15 cellular contexts compared by ENCODE assay signal in the genomic region with DNA sequence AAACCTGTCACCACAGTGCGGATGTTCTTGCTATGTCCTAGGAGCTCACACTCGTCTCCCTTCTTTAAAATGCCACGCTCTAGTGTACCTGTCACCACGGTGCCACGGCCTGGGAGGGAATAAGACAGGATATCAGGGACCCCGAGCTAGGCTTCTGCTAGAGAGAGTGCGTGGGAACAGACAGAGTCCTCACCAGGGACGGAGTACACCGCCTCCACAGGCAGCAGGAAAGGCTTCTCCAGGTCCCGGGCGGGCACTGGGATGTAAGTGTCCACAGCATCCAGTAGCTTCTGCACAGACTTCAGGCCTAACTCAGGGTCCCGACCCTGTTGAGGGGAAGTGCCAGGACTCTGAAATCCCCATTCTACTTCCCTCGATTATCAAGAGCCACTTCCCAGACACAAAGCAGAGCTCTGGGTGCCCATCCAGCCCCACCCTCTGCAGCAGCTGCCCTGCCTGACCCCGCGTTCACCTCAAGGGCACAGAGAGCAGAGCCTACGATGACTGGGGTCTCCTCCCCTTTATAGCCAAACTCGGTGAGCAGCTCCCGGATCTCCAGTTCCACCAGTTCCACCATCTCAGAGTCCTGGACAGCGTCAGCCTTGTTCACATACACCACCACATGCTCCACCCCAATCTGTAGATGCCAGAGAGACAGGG. TPM values are rescaled to one million over a fixed set of nuclear protein-coding genes. Genes with fewer than 3 reads are reported as not detected.
A peak's percentile ranks its signal among the peaks of the same experiment; 100 is the strongest.
DNase-seq lines count a peak whose midpoint lies in the region; ATAC-seq, FAIRE-seq and TF ChIP-seq lines count a peak whose summit lies in the region.
"Had no signal": no experiment of that assay in that cellular context is flagged by ENCODE, and none has a peak within 500 bp of the region (broad histone marks: within the 10 kb centered on the region; RNA-seq: fewer than 3 reads in every experiment).

No MANE protein-coding gene starts in this region.

- H2AFZ ChIP-seq in MM.1S (ENCODE audit: low read length) (no peak overlapping the region), GM12878 (ENCODE audit: control insufficient read depth, low read depth, low read length) (no peak overlapping the region), neuronal stem cell (ENCODE audit: low read length) (no peak overlapping the region)

- H3K9me3 ChIP-seq in MM.1S (replicated peaks; ENCODE audit: insufficient read depth, low read length) (no peaks in the 10 kb centered on the region), GM12878 (replicated peaks; ENCODE audit: control insufficient read depth, insufficient read depth, low read length) (no peaks in the 10 kb centered on the region), neuronal stem cell (replicated peaks in 1 of 2; ENCODE audit: control insufficient read depth in 2 of 2, insufficient read depth in 1 of 2, low read depth in 1 of 2, low read length in 2 of 2) (no peaks in the 10 kb centered on the region)
- H3K9me3 ChIP-seq: ascending aorta, SJSA1, thyroid gland had no signal

- no peak overlapping the region for H3K27ac ChIP-seq in MM.1S (ENCODE audit: low read length)
- H3K27ac ChIP-seq in GM12878 (ENCODE audit: control insufficient read depth, insufficient read depth): no peak overlapping the region
- H3K27ac ChIP-seq in neuronal stem cell (replicated peaks; ENCODE audit: low read length): no peak overlapping the region
- H3K27ac ChIP-seq: ascending aorta, SJSA1, thyroid gland had no signal

- intact Hi-C loops in GM12878 (cut with micrococcal nuclease; ENCODE audit: unreplicated experiment): no loop called here

- SMC1A ChIA-PET in GM12878 (lab: Charles Lee; ENCODE audit: uncharacterized antibody, unreplicated experiment): interaction anchor here (1.0 to 4.1 kb wide), 5 partner anchors 12 to 101 kb away, joined by 3 to 17 read pairs (median 3); partner anchors contain the start of gene SH2B1

- no peak for DNase-seq in activated CD4-positive, alpha-beta T cell treated with anti-CD3 and anti-CD28 coated beads, Interleukin-2, amount 10 ng/mL, durations not matched to agents 7 days and 5 days
- DNase-seq in activated CD4-positive, alpha-beta T cell treated with anti-CD3 and anti-CD28 coated beads for 48 hours: no peak
- DNase-seq in MM.1S (no peak), GM12878 (ENCODE audit: low read depth, low spot score) (no peak), neuronal stem cell (ENCODE audit: low spot score) (no peak), COLO668 (lab: John Stamatoyannopoulos, UW; ENCODE audit: unreplicated experiment) (no peak), erythroblast (lab: John Stamatoyannopoulos, UW) (no peak)
- DNase-seq: activated CD4-positive, alpha-beta T cell treated with anti-CD3 and anti-CD28 coated beads, Interleukin-2, amount 50 U/mL, for 48 hours; NCI-H1105 treated with DMSO at 0.1 percent for 48 hours; NCI-H524; thyroid gland had no signal

- H2BK5ac ChIP-seq in neuronal stem cell (ENCODE audit: low read length): no peak overlapping the region

- no peak overlapping the region for H3K23ac ChIP-seq in neuronal stem cell (ENCODE audit: low read depth, low read length, poor library complexity)

- no peak overlapping the region for H3K14ac ChIP-seq in neuronal stem cell (ENCODE audit: low read length)

- H4K91ac ChIP-seq in neuronal stem cell (ENCODE audit: low read depth, low read length, poor library complexity): no peak overlapping the region

- RAD21 ChIA-PET in GM12878 (lab: Charles Lee; ENCODE audit: unreplicated experiment): interaction anchor here (1.1 kb wide), 1 partner anchor 100 kb away, joined by 4 read pairs; no protein-coding TSS in a partner anchor

- H2BK15ac ChIP-seq in neuronal stem cell (ENCODE audit: low read length): no peak overlapping the region

- no peak overlapping the region for H2BK120ac ChIP-seq in neuronal stem cell (ENCODE audit: low read depth, low read length)

- TF ChIP-seq CTCF in MM.1S (IDR thresholded peaks at IDR 0.05; ENCODE audit: low read length) (no peak), GM12878 (IDR thresholded peaks at IDR 0.05 in 2 of 3, conservative IDR thresholded peaks at IDR 0.05 in 1 of 3; ENCODE audit: control insufficient read depth in 2 of 3, extremely low read depth in 1 of 3, insufficient read depth in 1 of 3, low read depth in 3 of 3, low read length in 3 of 3) (no peak)

- H3K27me3 Mint-ChIP-seq in activated CD4-positive, alpha-beta T cell treated with anti-CD3 and anti-CD28 coated beads, Interleukin-2, amount 10 ng/mL, durations not matched to agents 7 days and 5 days: no peaks in the 10 kb centered on the region

- peak overlapping the region; percentile 81; the same call in 1 of the 2 replicates for H3K4me2 ChIP-seq in MM.1S (ENCODE audit: low read depth, low read length)
- H3K4me2 ChIP-seq in GM12878 (ENCODE audit: control insufficient read depth, insufficient read depth): peak overlapping the region; percentile 90
- H3K4me2 ChIP-seq in neuronal stem cell (ENCODE audit: insufficient read depth, low read length, poor library complexity, severe bottlenecking): no peak overlapping the region

- no peak overlapping the region for H2BK12ac ChIP-seq in neuronal stem cell (ENCODE audit: low read length)

- BruUV-seq in GM12878 (replicated peaks; lab: Mats Ljungman, UMichigan): no TSS peak

- peak overlapping the region; percentile 37 for H3K4ac ChIP-seq in neuronal stem cell (ENCODE audit: low read length)

- H2AK5ac ChIP-seq in neuronal stem cell (ENCODE audit: low read depth, low read length): no peak overlapping the region

- no peak; the same call in 1 of the 2 replicates for TF ChIP-seq POLR2A in GM12878 (IDR thresholded peaks at IDR 0.05; ENCODE audit: low read depth, low read length)
- no peak for TF ChIP-seq POLR2A in erythroblast (IDR thresholded peaks at IDR 0.05; ENCODE audit: low read length)

- H3K27ac Mint-ChIP-seq in activated CD4-positive, alpha-beta T cell treated with anti-CD3 and anti-CD28 coated beads, Interleukin-2, amount 10 ng/mL, durations not matched to agents 7 days and 5 days: no peak overlapping the region

- no peaks in the 10 kb centered on the region for H3K9me2 ChIP-seq in MM.1S (replicated peaks; ENCODE audit: insufficient read depth, low read length)

- H3K4me1 Mint-ChIP-seq in activated CD4-positive, alpha-beta T cell treated with anti-CD3 and anti-CD28 coated beads, Interleukin-2, amount 10 ng/mL, durations not matched to agents 7 days and 5 days: peaks cover 35% of the 10 kb centered on the region

- H4K8ac ChIP-seq in neuronal stem cell (ENCODE audit: low read depth, low read length): no peak overlapping the region

- no peak for TF ChIP-seq EP300 in GM12878 (IDR thresholded peaks at IDR 0.05; ENCODE audit: borderline replicate concordance in 1 of 2, control insufficient read depth in 1 of 2, low read depth in 2 of 2, low read length in 2 of 2)

- peaks cover 39% of the 10 kb centered on the region for H3K79me2 ChIP-seq in MM.1S (ENCODE audit: low read length)
- peaks cover 23% of the 10 kb centered on the region for H3K79me2 ChIP-seq in GM12878 (ENCODE audit: control insufficient read depth, insufficient read depth, low read length)

- peaks cover 12% of the 10 kb centered on the region for H3K4me1 ChIP-seq in MM.1S (ENCODE audit: low read length)
- H3K4me1 ChIP-seq in GM12878 (ENCODE audit: control insufficient read depth, insufficient read depth, low read length): peaks cover 9% of the 10 kb centered on the region
- peaks cover 10 to 13% of the 10 kb centered on the region in 2 donors for H3K4me1 ChIP-seq in neuronal stem cell (ENCODE audit: control insufficient read depth in 2 of 2, insufficient read depth in 1 of 2, low read depth in 1 of 2, low read length in 2 of 2)

- no peaks in the 10 kb centered on the region for H3K9me3 Mint-ChIP-seq in activated CD4-positive, alpha-beta T cell treated with anti-CD3 and anti-CD28 coated beads, Interleukin-2, amount 10 ng/mL, durations not matched to agents 7 days and 5 days

- no peak overlapping the region for H3K18ac ChIP-seq in neuronal stem cell (ENCODE audit: low read length)

- ATAC-seq in GM12878 (no peak), GM18870 (IDR thresholded peaks at IDR 0.05; ENCODE audit: unreplicated experiment) (no peak)

- H4K20me1 ChIP-seq in MM.1S (ENCODE audit: insufficient read depth, low read length): no peaks in the 10 kb centered on the region
- H4K20me1 ChIP-seq in GM12878 (ENCODE audit: control insufficient read depth, insufficient read depth): no peaks in the 10 kb centered on the region

- H3K36me3 ChIP-seq in MM.1S (replicated peaks; ENCODE audit: insufficient read depth, low read length) (no peaks in the 10 kb centered on the region; the same call in 1 of the 2 replicates), GM12878 (ENCODE audit: control insufficient read depth in 2 of 2, insufficient read depth in 2 of 2, low read length in 1 of 2) (peaks cover 9 to 10% of the 10 kb centered on the region in 2 experiments), neuronal stem cell (replicated peaks in 1 of 2; ENCODE audit: control insufficient read depth in 2 of 2, insufficient read depth in 2 of 2, low read length in 2 of 2) (peaks cover 31 to 46% of the 10 kb centered on the region in 2 donors)

- peaks cover 33% of the 10 kb centered on the region for H3K36me3 Mint-ChIP-seq in activated CD4-positive, alpha-beta T cell treated with anti-CD3 and anti-CD28 coated beads, Interleukin-2, amount 10 ng/mL, durations not matched to agents 7 days and 5 days (ENCODE audit: low read depth)

- no peak for FAIRE-seq in GM12878 (lab: Jason Lieb, UNC)
- FAIRE-seq: endothelial cell of umbilical vein had no signal

- in situ Hi-C loops in GM12878 (cut with MboI): no loop called here

- no peak for TF ChIP-seq RAD21 in GM12878 (IDR thresholded peaks at IDR 0.05; ENCODE audit: insufficient read depth, low read depth, low read length)

- H3K4me3 Mint-ChIP-seq in activated CD4-positive, alpha-beta T cell treated with anti-CD3 and anti-CD28 coated beads, Interleukin-2, amount 10 ng/mL, durations not matched to agents 7 days and 5 days: peak overlapping the region; percentile 90

- peaks cover 2% of the 10 kb centered on the region for H3F3A ChIP-seq in MM.1S (ENCODE audit: insufficient read depth, low read length)

- CTCF ChIA-PET in activated CD4-positive, alpha-beta T cell treated with anti-CD3 and anti-CD28 coated beads, Interleukin-2, amount 10 ng/mL, durations not matched to agents 7 days and 5 days (lab: Charles Lee): interaction anchor here (0.6 to 2.8 kb wide), 6 partner anchors 9 to 144 kb away, joined by 3 to 12 read pairs (median 4); no protein-coding TSS in a partner anchor
- CTCF ChIA-PET in GM12878 (lab: Yijun Ruan, JAX): interaction anchor here (1.3 to 1.8 kb wide), 2 partner anchors 20 to 101 kb away, joined by 3 to 12 read pairs; no protein-coding TSS in a partner anchor

- POLR2A ChIA-PET in activated CD4-positive, alpha-beta T cell treated with anti-CD3 and anti-CD28 coated beads, Interleukin-2, amount 10 ng/mL, durations not matched to agents 7 days and 5 days (lab: Charles Lee): no interaction called here
- POLR2A ChIA-PET in GM12878 (lab: Charles Lee): interaction anchor here (1.0 kb wide), 1 partner anchor 16 kb away, joined by 3 read pairs; no protein-coding TSS in a partner anchor

- H3K4me3 ChIP-seq in MM.1S (ENCODE audit: low read length): no peak overlapping the region
- H3K4me3 ChIP-seq in GM12878: no peak overlapping the region
- H3K4me3 ChIP-seq in neuronal stem cell (ENCODE audit: low read length in 2 of 2): peak overlapping the region; percentile 24 to 100
- H3K4me3 ChIP-seq: thyroid gland had no signal

- peaks cover 17% of the 10 kb centered on the region for H3K79me1 ChIP-seq in neuronal stem cell (ENCODE audit: low read depth, low read length)

- 88% methylated on average over 19 of the region's 19 CpGs for WGBS in GM12878 (ENCODE audit: insufficient coverage, insufficient replicate concordance, low lambda C conversion rate, missing lambda C conversion rate)
- WGBS in neuronal stem cell (ENCODE audit: extremely low coverage in 2 of 2, insufficient read length in 2 of 2, insufficient replicate concordance in 1 of 2), 2 donors: no CpG with 5 or more reads among the region's 19 CpGs

- H3K27me3 ChIP-seq in MM.1S (replicated peaks; ENCODE audit: insufficient read depth, low read length) (no peaks in the 10 kb centered on the region), GM12878 (replicated peaks in 1 of 2; ENCODE audit: control insufficient read depth in 2 of 2, insufficient read depth in 2 of 2, low read length in 1 of 2) (no peaks in the 10 kb centered on the region), neuronal stem cell (ENCODE audit: control insufficient read depth in 3 of 3, insufficient read depth in 3 of 3, low read depth in 1 of 3, low read length in 3 of 3) (no peaks in the 10 kb centered on the region)
- H3K27me3 ChIP-seq: ascending aorta, SJSA1, thyroid gland had no signal

- H3K9ac ChIP-seq in MM.1S (ENCODE audit: low read length) (no peak overlapping the region), GM12878 (ENCODE audit: control insufficient read depth, insufficient read depth, low read length) (no peak overlapping the region; the same call in 1 of the 2 replicates), neuronal stem cell (ENCODE audit: low read depth, low read length, poor library complexity) (no peak overlapping the region)

RNA-seq across cellular contexts. Expression of gene TUFM, which starts 1.8 kb away (rescaled TPM):
- total RNA-seq in activated CD4-positive, alpha-beta T cell treated with anti-CD3 and anti-CD28 coated beads, Interleukin-2, amount 10 ng/mL, durations not matched to agents 7 days and 5 days: 100 to 1,000 TPM; 105 to 125 TPM
- 37.3 and 53.1 TPM in 2 replicates for total RNA-seq in GM12878 (2013; cell fraction: nucleolus; rRNA removed)
- 245 and 274 TPM in 2 replicates for total RNA-seq in GM12878 (2014; rRNA removed)
- total RNA-seq in GM12878 (2014; rRNA removed; fragmentation: Illumina TruSeq; extraction: Trizol): 145 and 161 TPM in 2 replicates
- 258 and 260 TPM in 2 replicates for total RNA-seq in GM12878 (2021)
- 101 TPM for polyA plus RNA-seq in GM12878 (2011; ENCODE audit: low read depth)
- 68.9 and 117 TPM in 2 replicates for polyA plus RNA-seq in GM12878 (2011; rRNA removed)
- polyA plus RNA-seq in GM12878 (2011; cell fraction: cytosol; rRNA removed): 134 and 152 TPM in 2 replicates
- 285 and 312 TPM in 2 replicates for polyA plus RNA-seq in GM12878 (2011; cell fraction: nucleus; rRNA removed)
- polyA plus RNA-seq in GM12878 (2012): 141 and 149 TPM in 2 replicates
- 92.2 and 172 TPM in 2 replicates for polyA plus RNA-seq in GM12878 (2014; fragmentation: Illumina TruSeq; extraction: Trizol)
- polyA plus RNA-seq in GM12878 (2014; fragmentation: Nextera tagmentation; extraction: Ambion mirVana): 100 to 1,000 TPM in 1 of 2 experiments, 10 to 100 TPM in 1; 23.4 to 101 TPM
- polyA plus RNA-seq in GM12878 (2014; rRNA removed): 191 and 231 TPM in 2 replicates
- polyA plus RNA-seq in GM12878 (2016; fragmentation: Nextera tagmentation; extraction: Ambion mirVana): 100 to 1,000 TPM; 336 to 354 TPM
- polyA minus RNA-seq in GM12878 (2011; rRNA and poly(A)+ RNA removed): 44.5 and 58.9 TPM in 2 replicates
- polyA minus RNA-seq in GM12878 (2011; cell fraction: cytosol; rRNA and poly(A)+ RNA removed): 42.5 and 43.7 TPM in 2 replicates
- polyA minus RNA-seq in GM12878 (2011; cell fraction: nucleus; rRNA and poly(A)+ RNA removed): 27.7 and 43.2 TPM in 2 replicates
- 121 TPM for polyA plus RNA-seq in neuronal stem cell (2013, experiment 1 of 2)
- 119 TPM for polyA plus RNA-seq in neuronal stem cell (2013, experiment 2 of 2)

RNA-seq across cellular contexts. Expression of gene SH2B1, which starts 19.3 kb away (rescaled TPM):
- 10 to 100 TPM; 62.6 to 66.6 TPM for total RNA-seq in activated CD4-positive, alpha-beta T cell treated with anti-CD3 and anti-CD28 coated beads, Interleukin-2, amount 10 ng/mL, durations not matched to agents 7 days and 5 days
- 35.6 and 42.0 TPM in 2 replicates for total RNA-seq in GM12878 (2013; cell fraction: nucleolus; rRNA removed)
- 18.4 and 18.5 TPM in 2 replicates for total RNA-seq in GM12878 (2014; rRNA removed)
- total RNA-seq in GM12878 (2014; rRNA removed; fragmentation: Illumina TruSeq; extraction: Trizol): 9.8 and 10.6 TPM in 2 replicates
- 34.9 and 42.1 TPM in 2 replicates for total RNA-seq in GM12878 (2021)
- 20.4 TPM for polyA plus RNA-seq in GM12878 (2011; ENCODE audit: low read depth)
- 6.7 and 17.8 TPM in 2 replicates for polyA plus RNA-seq in GM12878 (2011; rRNA removed)
- polyA plus RNA-seq in GM12878 (2011; cell fraction: cytosol; rRNA removed): 18.5 and 24.5 TPM in 2 replicates
- polyA plus RNA-seq in GM12878 (2011; cell fraction: nucleus; rRNA removed): 252 and 297 TPM in 2 replicates
- polyA plus RNA-seq in GM12878 (2012): 23.9 and 37.6 TPM in 2 replicates
- 9.9 and 16.6 TPM in 2 replicates for polyA plus RNA-seq in GM12878 (2014; fragmentation: Illumina TruSeq; extraction: Trizol)
- under 1 TPM; 0.18 to 0.46 TPM for polyA plus RNA-seq in GM12878 (2014; fragmentation: Nextera tagmentation; extraction: Ambion mirVana)
- polyA plus RNA-seq in GM12878 (2014; rRNA removed): 34.9 and 44.3 TPM in 2 replicates
- 1 to 10 TPM; 6.0 to 6.8 TPM for polyA plus RNA-seq in GM12878 (2016; fragmentation: Nextera tagmentation; extraction: Ambion mirVana)
- 2.6 and 11.2 TPM in 2 replicates for polyA minus RNA-seq in GM12878 (2011; rRNA and poly(A)+ RNA removed)
- polyA minus RNA-seq in GM12878 (2011; cell fraction: cytosol; rRNA and poly(A)+ RNA removed): 6.8 and 8.7 TPM in 2 replicates
- polyA minus RNA-seq in GM12878 (2011; cell fraction: nucleus; rRNA and poly(A)+ RNA removed): 19.3 and 28.2 TPM in 2 replicates
- polyA plus RNA-seq in neuronal stem cell (2013, experiment 1 of 2): 37.2 TPM
- polyA plus RNA-seq in neuronal stem cell (2013, experiment 2 of 2): 36.9 TPM

RNA-seq across cellular contexts. Expression of gene ATXN2L, which starts 21.6 kb away (rescaled TPM):
- total RNA-seq in activated CD4-positive, alpha-beta T cell treated with anti-CD3 and anti-CD28 coated beads, Interleukin-2, amount 10 ng/mL, durations not matched to agents 7 days and 5 days: 100 to 1,000 TPM; 257 to 265 TPM
- 161 and 186 TPM in 2 replicates for total RNA-seq in GM12878 (2013; cell fraction: nucleolus; rRNA removed)
- total RNA-seq in GM12878 (2014; rRNA removed): 36.7 and 47.7 TPM in 2 replicates
- total RNA-seq in GM12878 (2014; rRNA removed; fragmentation: Illumina TruSeq; extraction: Trizol): 28.8 and 31.2 TPM in 2 replicates
- total RNA-seq in GM12878 (2021): 199 and 210 TPM in 2 replicates
- polyA plus RNA-seq in GM12878 (2011; ENCODE audit: low read depth): 60.2 TPM
- 21.4 and 23.0 TPM in 2 replicates for polyA plus RNA-seq in GM12878 (2011; rRNA removed)
- 36.0 and 37.8 TPM in 2 replicates for polyA plus RNA-seq in GM12878 (2011; cell fraction: cytosol; rRNA removed)
- 316 and 416 TPM in 2 replicates for polyA plus RNA-seq in GM12878 (2011; cell fraction: nucleus; rRNA removed)
- 130 and 132 TPM in 2 replicates for polyA plus RNA-seq in GM12878 (2012)
- 42.5 and 75.3 TPM in 2 replicates for polyA plus RNA-seq in GM12878 (2014; fragmentation: Illumina TruSeq; extraction: Trizol)
- polyA plus RNA-seq in GM12878 (2014; fragmentation: Nextera tagmentation; extraction: Ambion mirVana): 10 to 100 TPM in 1 of 2 experiments, 1 to 10 TPM in 1; 3.5 to 13.2 TPM
- 110 and 126 TPM in 2 replicates for polyA plus RNA-seq in GM12878 (2014; rRNA removed)
- polyA plus RNA-seq in GM12878 (2016; fragmentation: Nextera tagmentation; extraction: Ambion mirVana): 10 to 100 TPM; 74.5 to 86.9 TPM
- polyA minus RNA-seq in GM12878 (2011; rRNA and poly(A)+ RNA removed): 30.8 and 35.7 TPM in 2 replicates
- polyA minus RNA-seq in GM12878 (2011; cell fraction: cytosol; rRNA and poly(A)+ RNA removed): 61.2 and 63.1 TPM in 2 replicates
- 52.6 and 100 TPM in 2 replicates for polyA minus RNA-seq in GM12878 (2011; cell fraction: nucleus; rRNA and poly(A)+ RNA removed)
- 170 TPM for polyA plus RNA-seq in neuronal stem cell (2013, experiment 1 of 2)
- polyA plus RNA-seq in neuronal stem cell (2013, experiment 2 of 2): 177 TPM

RNA-seq across cellular contexts. Expression of gene ATP2A1, which starts 33.9 kb away (rescaled TPM):
- 1 to 10 TPM; 1.3 to 2.7 TPM for total RNA-seq in activated CD4-positive, alpha-beta T cell treated with anti-CD3 and anti-CD28 coated beads, Interleukin-2, amount 10 ng/mL, durations not matched to agents 7 days and 5 days
- 1.7 and 4.7 TPM in 2 replicates for total RNA-seq in GM12878 (2013; cell fraction: nucleolus; rRNA removed)
- 0.28 and 0.38 TPM in 2 replicates for total RNA-seq in GM12878 (2014; rRNA removed)
- total RNA-seq in GM12878 (2014; rRNA removed; fragmentation: Illumina TruSeq; extraction: Trizol): 0.28 and 1.6 TPM in 2 replicates
- total RNA-seq in GM12878 (2021): 0.96 and 1.1 TPM in 2 replicates
- 0.81 TPM for polyA plus RNA-seq in GM12878 (2011; ENCODE audit: low read depth)
- polyA plus RNA-seq in GM12878 (2011; rRNA removed): 0.35 and 0.62 TPM in 2 replicates
- polyA plus RNA-seq in GM12878 (2011; cell fraction: cytosol; rRNA removed): 0.77 and 0.79 TPM in 2 replicates
- 7.5 and 32.6 TPM in 2 replicates for polyA plus RNA-seq in GM12878 (2011; cell fraction: nucleus; rRNA removed)
- polyA plus RNA-seq in GM12878 (2012): 1.8 and 2.3 TPM in 2 replicates
- 0.54 and 1.8 TPM in 2 replicates for polyA plus RNA-seq in GM12878 (2014; fragmentation: Illumina TruSeq; extraction: Trizol)
- polyA plus RNA-seq in GM12878 (2014; fragmentation: Nextera tagmentation; extraction: Ambion mirVana): under 1 TPM; 0.13 to 0.37 TPM
- 0.77 and 1.3 TPM in 2 replicates for polyA plus RNA-seq in GM12878 (2014; rRNA removed)
- polyA plus RNA-seq in GM12878 (2016; fragmentation: Nextera tagmentation; extraction: Ambion mirVana): 1 to 10 TPM; 1.5 to 1.7 TPM
- polyA minus RNA-seq in GM12878 (2011; rRNA and poly(A)+ RNA removed): 0.29 and 0.88 TPM in 2 replicates
- 1.5 TPM in 1 of 2 replicates, not detected in the other for polyA minus RNA-seq in GM12878 (2011; cell fraction: cytosol; rRNA and poly(A)+ RNA removed)
- 0.97 and 1.2 TPM in 2 replicates for polyA minus RNA-seq in GM12878 (2011; cell fraction: nucleus; rRNA and poly(A)+ RNA removed)
- polyA plus RNA-seq in neuronal stem cell (2013, experiment 1 of 2): 1.9 TPM
- polyA plus RNA-seq in neuronal stem cell (2013, experiment 2 of 2): 1.7 TPM
- total RNA-seq: ascending aorta had no signal

Comparison
In these comparisons a context has a peak if more than half of its experiments do, and no peak if none do; other contexts are left out.
1. H3K4me3 ChIP-seq: peak in neuronal stem cell (2 of 2); none in MM.1S (single experiment) and GM12878 (single experiment).